ENCODE assay signal across 29 cellular contexts in the genomic region with DNA sequence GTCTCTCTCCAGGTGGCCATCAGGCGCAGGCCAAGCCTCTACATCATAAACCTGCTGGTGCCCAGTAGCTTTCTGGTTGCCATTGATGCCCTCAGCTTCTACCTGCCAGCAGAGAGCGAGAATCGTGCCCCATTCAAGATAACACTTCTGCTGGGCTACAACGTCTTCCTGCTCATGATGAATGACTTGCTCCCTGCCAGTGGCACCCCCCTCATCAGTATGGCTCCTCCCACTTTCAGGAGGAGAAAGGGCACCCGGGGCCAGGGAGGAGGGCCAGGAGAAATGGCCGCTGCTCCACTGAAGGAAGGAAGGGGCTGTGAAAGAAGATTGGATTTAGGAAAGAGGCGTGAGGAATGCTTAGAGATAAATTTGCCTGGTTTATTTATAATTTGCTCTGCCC. TPM values are rescaled to one million over a fixed set of nuclear protein-coding genes. Genes with fewer than 3 reads are reported as not detected.
"Had no signal": no experiment of that assay in that cellular context is flagged by ENCODE, and none has a peak within 500 bp of the region (broad histone marks: within the 10 kb centered on the region; RNA-seq: fewer than 3 reads in every experiment).

No MANE protein-coding gene starts in this region.

- H3K27me3 Mint-ChIP-seq: stimulated activated naive CD8-positive, alpha-beta T cell treated with anti-CD3 and anti-CD28 coated beads, Interleukin-15, Interleukin-2, amounts not matched to agents 100 ng/mL and 50 ng/mL, for 24 hours had no signal

- H3K27me3 ChIP-seq: gastrocnemius medialis, spleen, upper lobe of left lung, uterus had no signal

- ATAC-seq: esophagus mucosa; gastrocnemius medialis; left lobe of liver; naive thymus-derived CD4-positive, alpha-beta T cell; sciatic nerve had no signal

- H3K4me1 Mint-ChIP-seq: naive thymus-derived CD4-positive, alpha-beta T cell; stimulated activated memory B cell treated with anti-CD40 and anti-IgM and Interleukin-4, amounts not matched to agents 10 μg/mL and 1 μg/mL and 100 μg/mL, for 72 hours had no signal

- H3K27ac ChIP-seq: gastrocnemius medialis, heart right ventricle, spleen, tibial artery, upper lobe of left lung, uterus had no signal

- H3K4me3 ChIP-seq: gastrocnemius medialis, heart right ventricle, spleen, tibial artery, upper lobe of left lung, uterus had no signal

- DNase-seq: effector CD4-positive, alpha-beta T cell; gastrocnemius medialis; heart right ventricle; hypothalamus; mammary epithelial cell; naive thymus-derived CD4-positive, alpha-beta T cell; nephron progenitor cell; posterior cingulate gyrus; spleen; stimulated activated CD4-positive, alpha-beta T cell treated with anti-CD3 and anti-CD28 coated beads, Interleukin-15, amount 100 ng/mL, for 24 hours; stimulated activated CD4-positive, alpha-beta T cell treated with anti-CD3 and anti-CD28 coated beads, Interleukin-1b, Interleukin-23, amount 100 ng/mL, for 48 hours; stimulated activated CD4-positive, alpha-beta T cell treated with anti-CD3 and anti-CD28 coated beads, Interleukin-4, amount 100 ng/mL, for 24 hours; tibial artery; upper lobe of left lung; uterus had no signal

- H3K27ac Mint-ChIP-seq: naive thymus-derived CD4-positive, alpha-beta T cell; stimulated activated memory B cell treated with anti-CD40 and anti-IgM and Interleukin-4, amounts not matched to agents 10 μg/mL and 1 μg/mL and 100 μg/mL, for 72 hours; stimulated activated naive CD8-positive, alpha-beta T cell treated with anti-CD3 and anti-CD28 coated beads, Interleukin-15, Interleukin-2, amounts not matched to agents 100 ng/mL and 50 ng/mL, for 24 hours had no signal

- H3K4me3 Mint-ChIP-seq: naive thymus-derived CD4-positive, alpha-beta T cell; nephron progenitor cell; stimulated activated memory B cell treated with anti-CD40 and anti-IgM and Interleukin-4, amounts not matched to agents 10 μg/mL and 1 μg/mL and 100 μg/mL, for 72 hours; stimulated activated naive CD8-positive, alpha-beta T cell treated with anti-CD3 and anti-CD28 coated beads, Interleukin-15, Interleukin-2, amounts not matched to agents 100 ng/mL and 50 ng/mL, for 24 hours had no signal

- H3K4me1 ChIP-seq: gastrocnemius medialis, heart right ventricle, spleen, tibial artery, upper lobe of left lung, uterus had no signal

- H3K36me3 Mint-ChIP-seq: naive thymus-derived CD4-positive, alpha-beta T cell; stimulated activated memory B cell treated with anti-CD40 and anti-IgM and Interleukin-4, amounts not matched to agents 10 μg/mL and 1 μg/mL and 100 μg/mL, for 72 hours had no signal

- H3K36me3 ChIP-seq: gastrocnemius medialis, heart right ventricle, spleen, tibial artery, upper lobe of left lung, uterus had no signal

- H3K9me3 ChIP-seq: gastrocnemius medialis, heart right ventricle, tibial artery, upper lobe of left lung, uterus had no signal

- H3K9me3 Mint-ChIP-seq: naive thymus-derived CD4-positive, alpha-beta T cell; nephron progenitor cell; stimulated activated memory B cell treated with anti-CD40 and anti-IgM and Interleukin-4, amounts not matched to agents 10 μg/mL and 1 μg/mL and 100 μg/mL, for 72 hours; stimulated activated naive CD8-positive, alpha-beta T cell treated with anti-CD3 and anti-CD28 coated beads, Interleukin-15, Interleukin-2, amounts not matched to agents 100 ng/mL and 50 ng/mL, for 24 hours had no signal

RNA-seq across cellular contexts. Expression of a gene that starts 6.6 kb away (rescaled TPM):
- total RNA-seq: esophagus mucosa; fibroblast of villous mesenchyme; gastrocnemius medialis; heart right ventricle; left lobe of liver; lower leg skin; mammary epithelial cell; mesenteric fat pad; mononuclear cell; naive thymus-derived CD4-positive, alpha-beta T cell; osteocyte; pulmonary artery endothelial cell; sciatic nerve; skeletal muscle tissue; spleen; temporal lobe had no signal

RNA-seq across cellular contexts. Expression of a gene that starts 27.9 kb away (rescaled TPM):
- total RNA-seq: dermis microvascular lymphatic vessel endothelial cell; esophagus mucosa; fibroblast of villous mesenchyme; gastrocnemius medialis; heart right ventricle; left lobe of liver; lower leg skin; mammary epithelial cell; mesenteric fat pad; mononuclear cell; naive thymus-derived CD4-positive, alpha-beta T cell; osteocyte; pulmonary artery endothelial cell; sciatic nerve; skeletal muscle tissue; spleen; temporal lobe; upper lobe of left lung; uterus had no signal

RNA-seq across cellular contexts. Expression of a gene that starts 37.4 kb away (rescaled TPM):
- total RNA-seq: dermis microvascular lymphatic vessel endothelial cell; esophagus mucosa; fibroblast of villous mesenchyme; gastrocnemius medialis; heart right ventricle; left lobe of liver; lower leg skin; mammary epithelial cell; mesenteric fat pad; mononuclear cell; naive thymus-derived CD4-positive, alpha-beta T cell; osteocyte; pulmonary artery endothelial cell; sciatic nerve; skeletal muscle tissue; spleen; temporal lobe; upper lobe of left lung; uterus had no signal
